In genomic region chr1:147242449-147243227, GRCh38 we compare ENCODE assay signal across 1 cellular context.
A peak's percentile ranks its signal among the peaks of the same experiment; 100 is the strongest.
TF ChIP-seq lines count a peak whose summit lies in the region.

CHD1L (plus strand) TSS chr1:147242684; CDS start chr1:147242704, 20 bp downstream.

TF ChIP-seq in H1, 55 proteins besides CTCF, POLR2A, EP300 and RAD21 (continued from another document):
- TF ChIP-seq ATF2 (IDR thresholded peaks at IDR 0.05; ENCODE audit: low read length) = no peak
- TF ChIP-seq PHF8 (conservative IDR thresholded peaks at IDR 0.05; ENCODE audit: low read depth, low read length) = peak; percentile 97
- peak; percentile 39; the same call in 1 of the 2 replicates for TF ChIP-seq TEAD4 (IDR thresholded peaks at IDR 0.05; ENCODE audit: low read depth, low read length)
- no peak for TF ChIP-seq GTF2F1 (IDR thresholded peaks at IDR 0.05; ENCODE audit: borderline replicate concordance, low read depth, low read length)
- no peak for TF ChIP-seq MAFK (IDR thresholded peaks at IDR 0.05; ENCODE audit: low read depth, low read length)
- no peak for TF ChIP-seq JUN (IDR thresholded peaks at IDR 0.05; ENCODE audit: low read depth, low read length)
- peak; percentile 98 for TF ChIP-seq ASH2L (IDR thresholded peaks at IDR 0.05; ENCODE audit: low read length)
- TF ChIP-seq MAX (IDR thresholded peaks at IDR 0.05) = peak; percentile 79
- TF ChIP-seq NANOG (IDR thresholded peaks at IDR 0.05; ENCODE audit: insufficient read depth, low read depth, low read length, poor library complexity, severe bottlenecking) = peak; percentile 19
- TF ChIP-seq TAF1 (IDR thresholded peaks at IDR 0.05; ENCODE audit: low read depth, low read length) = peak; percentile 78
- TF ChIP-seq TAF7 (optimal IDR thresholded peaks at IDR 0.05; ENCODE audit: borderline replicate concordance, low read depth, low read length) = peak; percentile 79
- TF ChIP-seq YY1 (IDR thresholded peaks at IDR 0.05; ENCODE audit: low read depth, low read length) = peak; percentile 65; the same call in 1 of the 2 replicates
- TF ChIP-seq KDM4A (IDR thresholded peaks at IDR 0.05; ENCODE audit: low read depth, low read length, severe bottlenecking) = peak; percentile 94
- no peak for TF ChIP-seq SUZ12 (IDR thresholded peaks at IDR 0.05; ENCODE audit: low read length)
- TF ChIP-seq CREB1 (IDR thresholded peaks at IDR 0.05) = peak; percentile 61
- TF ChIP-seq, protein P1, sequence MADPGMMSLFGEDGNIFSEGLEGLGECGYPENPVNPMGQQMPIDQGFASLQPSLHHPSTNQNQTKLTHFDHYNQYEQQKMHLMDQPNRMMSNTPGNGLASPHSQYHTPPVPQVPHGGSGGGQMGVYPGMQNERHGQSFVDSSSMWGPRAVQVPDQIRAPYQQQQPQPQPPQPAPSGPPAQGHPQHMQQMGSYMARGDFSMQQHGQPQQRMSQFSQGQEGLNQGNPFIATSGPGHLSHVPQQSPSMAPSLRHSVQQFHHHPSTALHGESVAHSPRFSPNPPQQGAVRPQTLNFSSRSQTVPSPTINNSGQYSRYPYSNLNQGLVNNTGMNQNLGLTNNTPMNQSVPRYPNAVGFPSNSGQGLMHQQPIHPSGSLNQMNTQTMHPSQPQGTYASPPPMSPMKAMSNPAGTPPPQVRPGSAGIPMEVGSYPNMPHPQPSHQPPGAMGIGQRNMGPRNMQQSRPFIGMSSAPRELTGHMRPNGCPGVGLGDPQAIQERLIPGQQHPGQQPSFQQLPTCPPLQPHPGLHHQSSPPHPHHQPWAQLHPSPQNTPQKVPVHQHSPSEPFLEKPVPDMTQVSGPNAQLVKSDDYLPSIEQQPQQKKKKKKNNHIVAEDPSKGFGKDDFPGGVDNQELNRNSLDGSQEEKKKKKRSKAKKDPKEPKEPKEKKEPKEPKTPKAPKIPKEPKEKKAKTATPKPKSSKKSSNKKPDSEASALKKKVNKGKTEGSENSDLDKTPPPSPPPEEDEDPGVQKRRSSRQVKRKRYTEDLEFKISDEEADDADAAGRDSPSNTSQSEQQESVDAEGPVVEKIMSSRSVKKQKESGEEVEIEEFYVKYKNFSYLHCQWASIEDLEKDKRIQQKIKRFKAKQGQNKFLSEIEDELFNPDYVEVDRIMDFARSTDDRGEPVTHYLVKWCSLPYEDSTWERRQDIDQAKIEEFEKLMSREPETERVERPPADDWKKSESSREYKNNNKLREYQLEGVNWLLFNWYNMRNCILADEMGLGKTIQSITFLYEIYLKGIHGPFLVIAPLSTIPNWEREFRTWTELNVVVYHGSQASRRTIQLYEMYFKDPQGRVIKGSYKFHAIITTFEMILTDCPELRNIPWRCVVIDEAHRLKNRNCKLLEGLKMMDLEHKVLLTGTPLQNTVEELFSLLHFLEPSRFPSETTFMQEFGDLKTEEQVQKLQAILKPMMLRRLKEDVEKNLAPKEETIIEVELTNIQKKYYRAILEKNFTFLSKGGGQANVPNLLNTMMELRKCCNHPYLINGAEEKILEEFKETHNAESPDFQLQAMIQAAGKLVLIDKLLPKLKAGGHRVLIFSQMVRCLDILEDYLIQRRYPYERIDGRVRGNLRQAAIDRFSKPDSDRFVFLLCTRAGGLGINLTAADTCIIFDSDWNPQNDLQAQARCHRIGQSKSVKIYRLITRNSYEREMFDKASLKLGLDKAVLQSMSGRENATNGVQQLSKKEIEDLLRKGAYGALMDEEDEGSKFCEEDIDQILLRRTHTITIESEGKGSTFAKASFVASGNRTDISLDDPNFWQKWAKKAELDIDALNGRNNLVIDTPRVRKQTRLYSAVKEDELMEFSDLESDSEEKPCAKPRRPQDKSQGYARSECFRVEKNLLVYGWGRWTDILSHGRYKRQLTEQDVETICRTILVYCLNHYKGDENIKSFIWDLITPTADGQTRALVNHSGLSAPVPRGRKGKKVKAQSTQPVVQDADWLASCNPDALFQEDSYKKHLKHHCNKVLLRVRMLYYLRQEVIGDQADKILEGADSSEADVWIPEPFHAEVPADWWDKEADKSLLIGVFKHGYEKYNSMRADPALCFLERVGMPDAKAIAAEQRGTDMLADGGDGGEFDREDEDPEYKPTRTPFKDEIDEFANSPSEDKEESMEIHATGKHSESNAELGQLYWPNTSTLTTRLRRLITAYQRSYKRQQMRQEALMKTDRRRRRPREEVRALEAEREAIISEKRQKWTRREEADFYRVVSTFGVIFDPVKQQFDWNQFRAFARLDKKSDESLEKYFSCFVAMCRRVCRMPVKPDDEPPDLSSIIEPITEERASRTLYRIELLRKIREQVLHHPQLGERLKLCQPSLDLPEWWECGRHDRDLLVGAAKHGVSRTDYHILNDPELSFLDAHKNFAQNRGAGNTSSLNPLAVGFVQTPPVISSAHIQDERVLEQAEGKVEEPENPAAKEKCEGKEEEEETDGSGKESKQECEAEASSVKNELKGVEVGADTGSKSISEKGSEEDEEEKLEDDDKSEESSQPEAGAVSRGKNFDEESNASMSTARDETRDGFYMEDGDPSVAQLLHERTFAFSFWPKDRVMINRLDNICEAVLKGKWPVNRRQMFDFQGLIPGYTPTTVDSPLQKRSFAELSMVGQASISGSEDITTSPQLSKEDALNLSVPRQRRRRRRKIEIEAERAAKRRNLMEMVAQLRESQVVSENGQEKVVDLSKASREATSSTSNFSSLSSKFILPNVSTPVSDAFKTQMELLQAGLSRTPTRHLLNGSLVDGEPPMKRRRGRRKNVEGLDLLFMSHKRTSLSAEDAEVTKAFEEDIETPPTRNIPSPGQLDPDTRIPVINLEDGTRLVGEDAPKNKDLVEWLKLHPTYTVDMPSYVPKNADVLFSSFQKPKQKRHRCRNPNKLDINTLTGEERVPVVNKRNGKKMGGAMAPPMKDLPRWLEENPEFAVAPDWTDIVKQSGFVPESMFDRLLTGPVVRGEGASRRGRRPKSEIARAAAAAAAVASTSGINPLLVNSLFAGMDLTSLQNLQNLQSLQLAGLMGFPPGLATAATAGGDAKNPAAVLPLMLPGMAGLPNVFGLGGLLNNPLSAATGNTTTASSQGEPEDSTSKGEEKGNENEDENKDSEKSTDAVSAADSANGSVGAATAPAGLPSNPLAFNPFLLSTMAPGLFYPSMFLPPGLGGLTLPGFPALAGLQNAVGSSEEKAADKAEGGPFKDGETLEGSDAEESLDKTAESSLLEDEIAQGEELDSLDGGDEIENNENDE (IDR thresholded peaks at IDR 0.05; ENCODE audit: insufficient replicate concordance, low read length) = no peak
- 0 out of 2 replicates have a peak, but pooled peaks have one; percentile 21 for TF ChIP-seq KDM5A (IDR thresholded peaks at IDR 0.05; ENCODE audit: low read length)
- TF ChIP-seq POLR2AphosphoS5 (IDR thresholded peaks at IDR 0.05; ENCODE audit: low read depth, low read length) = peak; percentile 60
- peak; percentile 51; the same call in 1 of the 2 replicates for TF ChIP-seq JUND (IDR thresholded peaks at IDR 0.05; ENCODE audit: low read length)
- peak in 1 of 2 experiments; percentile 66; a peak in 1 of 4 replicates for TF ChIP-seq HDAC2 (IDR thresholded peaks at IDR 0.05; ENCODE audit: borderline replicate concordance in 1 of 2, low read depth in 2 of 2, low read length in 2 of 2)
- TF ChIP-seq ZNF274 (IDR thresholded peaks at IDR 0.05; ENCODE audit: borderline replicate concordance, extremely low read depth, low read length) = no peak
- no peak for TF ChIP-seq CEBPB (IDR thresholded peaks at IDR 0.05; ENCODE audit: low read depth, low read length)
- TF ChIP-seq SIN3A (conservative IDR thresholded peaks at IDR 0.05 in 1 of 2, IDR thresholded peaks at IDR 0.05 in 1 of 2; ENCODE audit: low read depth in 1 of 2, low read length in 2 of 2) = peak in 1 of 2 experiments; percentile 28; a peak in 2 of 4 replicates
